ENCODE assay signal across 10 cellular contexts in genomic region chr10:80206277-80206655, GRCh38. TPM values are rescaled to one million over a fixed set of nuclear protein-coding genes. Genes with fewer than 3 reads are reported as not detected.
DNase-seq lines count a peak whose midpoint lies in the region; ATAC-seq and TF ChIP-seq lines count a peak whose summit lies in the region.
"Had no signal": no experiment of that assay in that cellular context is flagged by ENCODE, and none has a peak within 500 bp of the region (broad histone marks: within the 10 kb centered on the region; RNA-seq: fewer than 3 reads in every experiment).

No MANE protein-coding gene starts in this region.

- intact Hi-C loops in colonic mucosa (cut with DNase I): no loop called here

- DNase-seq in AG10803 (ENCODE audit: low read depth) (no peak), colonic mucosa (no peak), nephron progenitor cell (no peak), HAP-1 (ENCODE audit: low spot score in 2 of 2) (no peak), HUDEP-2 (lab: John Stamatoyannopoulos, UW; ENCODE audit: unreplicated experiment in 76 of 76) (no peak), NCI-H1105 (lab: John Stamatoyannopoulos, UW) (no peak)
- DNase-seq: DMS79 treated with DMSO at 0.1 percent for 48 hours, erythroblast had no signal

- H3K4me3 ChIP-seq in AG10803 (ENCODE audit: low read length) (peak overlapping the region; percentile 90; the same call in 1 of the 2 replicates), Loucy (ENCODE audit: low read length, poor library complexity, severe bottlenecking) (peak overlapping the region; percentile 90), colonic mucosa (no peak overlapping the region), HAP-1 (no peak overlapping the region)

- H3K27ac Mint-ChIP-seq in nephron progenitor cell: no peak overlapping the region

- H3K36me3 ChIP-seq in Loucy (ENCODE audit: insufficient read depth, low read length) (no peaks in the 10 kb centered on the region), colonic mucosa (no peaks in the 10 kb centered on the region), HAP-1 (replicated peaks) (no peaks in the 10 kb centered on the region)

- TF ChIP-seq CTCF in AG10803 (conservative IDR thresholded peaks at IDR 0.05; ENCODE audit: low read length) (no peak), Loucy (conservative IDR thresholded peaks at IDR 0.05; ENCODE audit: low read length) (no peak), colonic mucosa (IDR thresholded peaks at IDR 0.05) (no peak), nephron progenitor cell (IDR thresholded peaks at IDR 0.05) (no peak)

- H3K9me3 Mint-ChIP-seq in nephron progenitor cell: no peaks in the 10 kb centered on the region

- H3K27ac ChIP-seq in colonic mucosa: peak overlapping the region; percentile 99

- peaks cover 46% of the 10 kb centered on the region for H3K79me2 ChIP-seq in Loucy (ENCODE audit: insufficient read depth, low read length)

- 0 out of 2 replicates have a peak overlapping the region, but pooled peaks have one; percentile 89 for H2AFZ ChIP-seq in Loucy (ENCODE audit: low read length)

- no peaks in the 10 kb centered on the region for H3K27me3 ChIP-seq in Loucy (ENCODE audit: insufficient read depth, low read length, poor library complexity, severe bottlenecking)
- no peaks in the 10 kb centered on the region for H3K27me3 ChIP-seq in colonic mucosa
- H3K27me3 ChIP-seq in HAP-1 (ENCODE audit: low read depth): no peaks in the 10 kb centered on the region

- peaks cover 25% of the 10 kb centered on the region for H3K4me1 ChIP-seq in Loucy (ENCODE audit: insufficient read depth, low read length, poor library complexity, severe bottlenecking)
- peaks cover 23% of the 10 kb centered on the region for H3K4me1 ChIP-seq in colonic mucosa
- H3K4me1 ChIP-seq in HAP-1: peaks cover 9% of the 10 kb centered on the region

- ATAC-seq in HG02678 (IDR thresholded peaks at IDR 0.05; ENCODE audit: unreplicated experiment): no peak

- peaks cover 40% of the 10 kb centered on the region for H3K4me1 Mint-ChIP-seq in nephron progenitor cell

- no peaks in the 10 kb centered on the region for H3K9me3 ChIP-seq in Loucy (ENCODE audit: insufficient read depth, low read depth, low read length)
- H3K9me3 ChIP-seq in colonic mucosa: no peaks in the 10 kb centered on the region
- no peaks in the 10 kb centered on the region for H3K9me3 ChIP-seq in HAP-1

- in situ Hi-C loops in HAP-1 (cut with MboI; ENCODE audit: low sequenced_read_pairs): no loop called here

- H3K9ac ChIP-seq in Loucy (ENCODE audit: low read depth, low read length, poor library complexity, severe bottlenecking): peak overlapping the region; percentile 86
- H3K9ac ChIP-seq in colonic mucosa (ENCODE audit: low read depth in 2 of 2, low read length in 2 of 2): peak overlapping the region in 1 of 2 donors; percentile 99

- peaks cover 41% of the 10 kb centered on the region for H3K27me3 Mint-ChIP-seq in nephron progenitor cell (ENCODE audit: low read depth, poor library complexity)

- H3K9me2 ChIP-seq in Loucy (replicated peaks; ENCODE audit: low read depth, low read length): no peaks in the 10 kb centered on the region

- H3F3A ChIP-seq in Loucy (ENCODE audit: low read depth): no peaks in the 10 kb centered on the region

- H3K4me3 Mint-ChIP-seq in nephron progenitor cell: peak overlapping the region; percentile 86

- H3K36me3 Mint-ChIP-seq in nephron progenitor cell (ENCODE audit: low read depth): no peaks in the 10 kb centered on the region

- H4K20me1 ChIP-seq in Loucy (ENCODE audit: insufficient read depth, low read length, poor library complexity, severe bottlenecking): peaks cover 29% of the 10 kb centered on the region

- peak overlapping the region; percentile 89 for H3K4me2 ChIP-seq in Loucy (ENCODE audit: low read depth, low read length, poor library complexity, severe bottlenecking)

RNA-seq across cellular contexts. Expression of gene ANXA11, which starts 0.9 kb away (rescaled TPM):
- total RNA-seq in colonic mucosa: 100 to 1,000 TPM; 271 to 353 TPM

Comparison
In these comparisons a context has a peak if more than half of its experiments do, and no peak if none do; other contexts are left out.
1. H3K4me3 ChIP-seq: peak in AG10803 (single experiment) and Loucy (single experiment); none in colonic mucosa (single experiment) and HAP-1 (single experiment).